ENCODE assay signal across 1 cellular context in genomic region chr2:239157766-239158165, GRCh38.
TF ChIP-seq lines count a peak whose summit lies in the region.

No MANE protein-coding gene starts in this region.

TF ChIP-seq in GM23338, 12 proteins besides CTCF, POLR2A, EP300 and RAD21 (continued from another document):
- TF ChIP-seq ZNF462 (CRISPR knock-in tag; IDR thresholded peaks at IDR 0.05): no peak
- TF ChIP-seq STAT1 (IDR thresholded peaks at IDR 0.05; ENCODE audit: unreplicated experiment): no peak
- no peak for TF ChIP-seq CREB1 (CRISPR knock-in tag; IDR thresholded peaks at IDR 0.05; ENCODE audit: low read depth)
- TF ChIP-seq NANOG (IDR thresholded peaks at IDR 0.05; ENCODE audit: borderline replicate concordance): no peak
